ENCODE assay signal across 16 cellular contexts in genomic region chr2:174195253-174195652, GRCh38. TPM values are rescaled to one million over a fixed set of nuclear protein-coding genes. Genes with fewer than 3 reads are reported as not detected.
DNase-seq lines count a peak whose midpoint lies in the region; ATAC-seq, FAIRE-seq and TF ChIP-seq lines count a peak whose summit lies in the region.
"Had no signal": no experiment of that assay in that cellular context is flagged by ENCODE, and none has a peak within 500 bp of the region (broad histone marks: within the 10 kb centered on the region; RNA-seq: fewer than 3 reads in every experiment).

No MANE protein-coding gene starts in this region.

- DNase-seq in Caki2 (ENCODE audit: low read depth) = peak; percentile 35
- peak; percentile 26 for DNase-seq in LHCN-M2 (ENCODE audit: low read depth)
- DNase-seq in K562 (ENCODE audit: extremely low read depth in 1 of 4, low spot score in 3 of 4) = no peak
- DNase-seq in kidney epithelial cell (ENCODE audit: low read depth) = peak; percentile 14
- DNase-seq in mucosa of gallbladder (ENCODE audit: low spot score) = no peak
- no peak for DNase-seq in NCI-H1417 (lab: John Stamatoyannopoulos, UW)
- DNase-seq in GM13976 (ENCODE audit: low spot score) = no peak
- DNase-seq in A673 (ENCODE audit: low spot score) = no peak
- DNase-seq: AML-193, COR-L47, Kasumi-1, NCI-H187 treated with DMSO at 0.1 percent for 48 hours, NCI-H526 treated with DMSO at 0.1 percent for 48 hours, PC-9 had no signal

- POLR2A ChIA-PET in K562 (lab: Yijun Ruan, JAX) = no interaction called here
- POLR2A ChIA-PET in A673 (lab: Charles Lee; ENCODE audit: low non-redundant PET) = no interaction called here

- in situ Hi-C loops in Caki2 (cut with HindIII; ENCODE audit: low pct_unique_long_range_greater_than_20kb, low sequenced_read_pairs) (no loop called here), K562 (cut with MboI) (no loop called here), GM13976 (cut with MboI; ENCODE audit: low sequenced_read_pairs, unreplicated experiment) (no loop called here)

- ATAC-seq in K562 = no peak

- no peak for TF ChIP-seq RAD21 in K562 (CRISPR knock-in tag; conservative IDR thresholded peaks at IDR 0.05 in 1 of 2, IDR thresholded peaks at IDR 0.05 in 1 of 2)

- no TSS peak for BruUV-seq in K562 (replicated peaks; lab: Mats Ljungman, UMichigan)
- no TSS peak for BruUV-seq in A673 (replicated peaks; lab: Mats Ljungman, UMichigan)

- H3K79me2 ChIP-seq in K562 (ENCODE audit: control insufficient read depth, insufficient read depth, low read length) = peaks cover 57% of the 10 kb centered on the region

- TF ChIP-seq CTCF in K562 (IDR thresholded peaks at IDR 0.05 in 2 of 3, conservative IDR thresholded peaks at IDR 0.05 in 1 of 3; ENCODE audit: insufficient read depth in 2 of 3, low read depth in 1 of 3, low read length in 3 of 3) (no peak), kidney epithelial cell (IDR thresholded peaks at IDR 0.05; ENCODE audit: insufficient read depth, low read length, poor library complexity, severe bottlenecking) (no peak), GM13976 (IDR thresholded peaks at IDR 0.05; ENCODE audit: borderline replicate concordance, control extremely low read depth, extremely low read depth, insufficient read depth, missing control alignments) (no peak), A673 (conservative IDR thresholded peaks at IDR 0.05; ENCODE audit: low read depth, low read length) (no peak)

- H3K27ac ChIP-seq in K562 (ENCODE audit: extremely low read depth, low read depth, low read length) (no peak overlapping the region), A673 (ENCODE audit: low read depth, low read length, poor library complexity, severe bottlenecking) (no peak overlapping the region)
- H3K27ac ChIP-seq: PC-9, SK-N-MC had no signal

- H3K27me3 ChIP-seq in K562 (ENCODE audit: control insufficient read depth in 2 of 2, insufficient read depth in 2 of 2, low read length in 2 of 2) (no peaks in the 10 kb centered on the region), kidney epithelial cell (ENCODE audit: control insufficient read depth, insufficient read depth, low read length) (no peaks in the 10 kb centered on the region), A673 (replicated peaks; ENCODE audit: insufficient read depth, low read depth, low read length, poor library complexity) (no peaks in the 10 kb centered on the region)

- CTCF ChIA-PET in K562 (lab: Yijun Ruan, JAX; ENCODE audit: low intra/inter-chr PET ratio) (no interaction called here), A673 (lab: Charles Lee) (no interaction called here)

- no peaks in the 10 kb centered on the region for H3K9me1 ChIP-seq in K562 (ENCODE audit: control insufficient read depth, insufficient read depth, low read length)

- H3K9ac ChIP-seq in K562 (ENCODE audit: insufficient read depth in 1 of 2, low read depth in 2 of 2, low read length in 2 of 2) = no peak overlapping the region

- H3K4me3 ChIP-seq in K562 (no peak overlapping the region), kidney epithelial cell (ENCODE audit: low read depth, low read length) (no peak overlapping the region), A673 (ENCODE audit: low read depth, low read length, poor library complexity, severe bottlenecking) (no peak overlapping the region)
- H3K4me3 ChIP-seq: HAP-1, PC-9, SK-N-MC had no signal

- TF ChIP-seq POLR2A in K562 (conservative IDR thresholded peaks at IDR 0.05) = no peak

- H3K9me3 ChIP-seq in K562 (replicated peaks; ENCODE audit: control insufficient read depth, insufficient read depth, low read depth, low read length) (peaks cover 3% of the 10 kb centered on the region; the same call in 1 of the 2 replicates), A673 (ENCODE audit: low read depth, low read length, poor library complexity, severe bottlenecking) (peaks cover 5% of the 10 kb centered on the region)
- H3K9me3 ChIP-seq: HAP-1 had no signal

- H3K4me2 ChIP-seq in K562 (ENCODE audit: insufficient read depth, low read length) = no peak overlapping the region
- H3K4me2 ChIP-seq: PC-9 had no signal

- H2AFZ ChIP-seq in K562 (ENCODE audit: low read depth, low read length) = no peak overlapping the region
- H2AFZ ChIP-seq: PC-9 had no signal

- H4K20me1 ChIP-seq in K562 (replicated peaks; ENCODE audit: control insufficient read depth, insufficient read depth, low read length) = no peaks in the 10 kb centered on the region

- intact Hi-C loops in K562 (cut with micrococcal nuclease) = no loop called here
- intact Hi-C loops in A673 (cut with micrococcal nuclease; ENCODE audit: unreplicated experiment) = no loop called here

- H3K4me1 ChIP-seq in K562 (replicated peaks in 1 of 2; ENCODE audit: control insufficient read depth in 2 of 2, insufficient read depth in 2 of 2, low read length in 2 of 2) (no peaks in the 10 kb centered on the region; a peak in 1 of 5 replicates), A673 (ENCODE audit: insufficient read depth, low read length, poor library complexity, severe bottlenecking) (no peaks in the 10 kb centered on the region)

- TF ChIP-seq EP300 in K562 (IDR thresholded peaks at IDR 0.05; ENCODE audit: low read length) = no peak

- 0 out of 3 replicates have a peak, but pooled peaks cover 6% of the 10 kb centered on the region for H3K36me3 ChIP-seq in K562 (ENCODE audit: control insufficient read depth, insufficient read depth, low read length)
- H3K36me3 ChIP-seq in kidney epithelial cell (ENCODE audit: control insufficient read depth, insufficient read depth, low read length) = no peaks in the 10 kb centered on the region
- no peaks in the 10 kb centered on the region for H3K36me3 ChIP-seq in A673 (ENCODE audit: insufficient read depth, low read length, poor library complexity, severe bottlenecking)

- FAIRE-seq in K562 (lab: Jason Lieb, UNC) = no peak

TF ChIP-seq in K562, 482 proteins besides CTCF, POLR2A, EP300 and RAD21:
- TF ChIP-seq MEIS2 (IDR thresholded peaks at IDR 0.05; ENCODE audit: partially characterized antibody) (peak; percentile 82), ZFX (CRISPR knock-in tag; IDR thresholded peaks at IDR 0.05) (no peak), ZNF324 (CRISPR knock-in tag; IDR thresholded peaks at IDR 0.05) (0 out of 2 replicates have a peak, but pooled peaks have one; percentile 10), PKNOX1 (IDR thresholded peaks at IDR 0.05) (peak; percentile 33; the same call in 1 of the 2 replicates)
- TF ChIP-seq, protein P1, sequence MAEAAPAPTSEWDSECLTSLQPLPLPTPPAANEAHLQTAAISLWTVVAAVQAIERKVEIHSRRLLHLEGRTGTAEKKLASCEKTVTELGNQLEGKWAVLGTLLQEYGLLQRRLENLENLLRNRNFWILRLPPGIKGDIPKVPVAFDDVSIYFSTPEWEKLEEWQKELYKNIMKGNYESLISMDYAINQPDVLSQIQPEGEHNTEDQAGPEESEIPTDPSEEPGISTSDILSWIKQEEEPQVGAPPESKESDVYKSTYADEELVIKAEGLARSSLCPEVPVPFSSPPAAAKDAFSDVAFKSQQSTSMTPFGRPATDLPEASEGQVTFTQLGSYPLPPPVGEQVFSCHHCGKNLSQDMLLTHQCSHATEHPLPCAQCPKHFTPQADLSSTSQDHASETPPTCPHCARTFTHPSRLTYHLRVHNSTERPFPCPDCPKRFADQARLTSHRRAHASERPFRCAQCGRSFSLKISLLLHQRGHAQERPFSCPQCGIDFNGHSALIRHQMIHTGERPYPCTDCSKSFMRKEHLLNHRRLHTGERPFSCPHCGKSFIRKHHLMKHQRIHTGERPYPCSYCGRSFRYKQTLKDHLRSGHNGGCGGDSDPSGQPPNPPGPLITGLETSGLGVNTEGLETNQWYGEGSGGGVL (CRISPR knock-in tag; IDR thresholded peaks at IDR 0.05) = no peak

RNA-seq across cellular contexts. Expression of gene OLA1, which starts 53.1 kb away (rescaled TPM):
- total RNA-seq in Caki2 (2014; rRNA removed; shearing (Covaris generic); ENCODE audit: low replicate concordance) = 175 and 195 TPM in 2 replicates
- total RNA-seq in LHCN-M2 (2014; rRNA removed) (120 and 123 TPM in 2 replicates), K562 (2014; rRNA removed) (196 and 225 TPM in 2 replicates), K562 (2014; rRNA removed; fragmentation: Illumina TruSeq; extraction: Trizol) (264 and 282 TPM in 2 replicates), K562 (2015; rRNA removed; fragmentation: Illumina TruSeq; extraction: Trizol) (205 and 225 TPM in 2 replicates), K562 (2021) (207 and 216 TPM in 2 replicates), kidney epithelial cell (122 and 157 TPM in 2 replicates), mucosa of gallbladder (67.6 TPM), A673 (2021) (174 and 176 TPM in 2 replicates)
- 78.8 TPM for polyA plus RNA-seq in LHCN-M2 (2012)
- 45.3 and 93.0 TPM in 2 replicates for total RNA-seq in K562 (2011; cell fraction: chromatin; rRNA removed; ENCODE audit: low replicate concordance)
- 23.7 and 26.2 TPM in 2 replicates for total RNA-seq in K562 (2011; cell fraction: nucleolus; rRNA removed)
- total RNA-seq in K562 (2011; cell fraction: nucleoplasm; rRNA removed) = 50.8 and 59.4 TPM in 2 replicates
- polyA plus RNA-seq in K562 (2011; rRNA removed) (272 and 334 TPM in 2 replicates), K562 (2014; fragmentation: Illumina TruSeq; extraction: Trizol) (293 and 353 TPM in 2 replicates), K562 (2014; fragmentation: Nextera tagmentation; extraction: Ambion mirVana) (100 to 1,000 TPM; 208 to 222 TPM), K562 (2014; rRNA removed) (270 and 272 TPM in 2 replicates)
- polyA plus RNA-seq in K562 (2011; cell fraction: cytosol; rRNA removed) = 27.0 and 94.9 TPM in 2 replicates
- polyA plus RNA-seq in K562 (2011; cell fraction: nucleus; rRNA removed) = 31.0 and 71.1 TPM in 2 replicates
- 242 and 284 TPM in 2 replicates for polyA plus RNA-seq in K562 (2012)
- 313 and 366 TPM in 2 replicates for polyA minus RNA-seq in K562 (2011; rRNA and poly(A)+ RNA removed)
- 79.3 and 86.3 TPM in 2 replicates for polyA minus RNA-seq in K562 (2011; cell fraction: cytosol; rRNA and poly(A)+ RNA removed)
- 38.4 and 88.7 TPM in 2 replicates for polyA minus RNA-seq in K562 (2011; cell fraction: nucleus; rRNA and poly(A)+ RNA removed)

Comparison
In these comparisons a context has a peak if more than half of its experiments do, and no peak if none do; other contexts are left out.
1. DNase-seq: peak in Caki2 (single experiment), LHCN-M2 (single experiment) and kidney epithelial cell (single experiment); none in K562 (0 of 4), mucosa of gallbladder (single experiment), NCI-H1417 (0 of 3), GM13976 (single experiment) and A673 (single experiment).